14 cellular contexts compared by ENCODE assay signal in genomic region chr13:100544866-100545683, GRCh38. TPM values are rescaled to one million over a fixed set of nuclear protein-coding genes. Genes with fewer than 3 reads are reported as not detected.
DNase-seq lines count a peak whose midpoint lies in the region; ATAC-seq and TF ChIP-seq lines count a peak whose summit lies in the region.
"Had no signal": no experiment of that assay in that cellular context is flagged by ENCODE, and none has a peak within 500 bp of the region (broad histone marks: within the 10 kb centered on the region; RNA-seq: fewer than 3 reads in every experiment).

No MANE protein-coding gene starts in this region.

- 89% methylated on average over 22 of the region's 22 CpGs for WGBS in mesenchymal stem cell

- H3K14ac ChIP-seq in mesenchymal stem cell (ENCODE audit: low read length in 2 of 2) = peak overlapping the region in 1 of 2 experiments; percentile 44

- no peak overlapping the region for H2BK120ac ChIP-seq in mesenchymal stem cell (ENCODE audit: low read depth, low read length)

- no peaks in the 10 kb centered on the region for H3K9me3 ChIP-seq in right atrium auricular region
- H3K9me3 ChIP-seq in mesenchymal stem cell (ENCODE audit: control insufficient read depth, low read length) = no peaks in the 10 kb centered on the region
- no peaks in the 10 kb centered on the region for H3K9me3 ChIP-seq in vagina
- H3K9me3 ChIP-seq: A549 had no signal

- H3K4me1 ChIP-seq in right atrium auricular region = peaks cover 0 to 4% of the 10 kb centered on the region in 2 donors
- H3K4me1 ChIP-seq in mesenchymal stem cell (ENCODE audit: control insufficient read depth, insufficient read depth, low read depth, low read length) = peaks cover 31% of the 10 kb centered on the region
- H3K4me1 ChIP-seq in vagina = peaks cover 64% of the 10 kb centered on the region
- H3K4me1 ChIP-seq: A549 had no signal

- H4K8ac ChIP-seq in mesenchymal stem cell (ENCODE audit: low read length) = no peak overlapping the region

- TF ChIP-seq CTCF in right atrium auricular region (IDR thresholded peaks at IDR 0.05) = no peak
- peak; percentile 14 for TF ChIP-seq CTCF in epithelial cell of proximal tubule (conservative IDR thresholded peaks at IDR 0.05; ENCODE audit: low read depth, low read length)
- no peak for TF ChIP-seq CTCF in vagina (IDR thresholded peaks at IDR 0.05)

- TF ChIP-seq POLR2A in vagina (IDR thresholded peaks at IDR 0.05) = no peak

- H3K18ac ChIP-seq in mesenchymal stem cell (ENCODE audit: low read depth in 1 of 2, low read length in 2 of 2) = no peak overlapping the region

- H3K4me3 ChIP-seq in right atrium auricular region (no peak overlapping the region), epithelial cell of proximal tubule (ENCODE audit: low read depth, low read length) (no peak overlapping the region), mesenchymal stem cell (ENCODE audit: insufficient read depth in 1 of 2, low read depth in 1 of 2, low read length in 2 of 2) (no peak overlapping the region), vagina (no peak overlapping the region)
- H3K4me3 ChIP-seq: A549, PC-9 had no signal

- no peak overlapping the region for H2BK5ac ChIP-seq in mesenchymal stem cell (ENCODE audit: low read depth, low read length, poor library complexity, severe bottlenecking)

- no peak overlapping the region for H3K4me2 ChIP-seq in mesenchymal stem cell (ENCODE audit: low read length, poor library complexity, severe bottlenecking)
- H3K4me2 ChIP-seq: A549, PC-9 had no signal

- no peak overlapping the region for H3K23ac ChIP-seq in mesenchymal stem cell (ENCODE audit: low read length in 2 of 2)

- no peak for DNase-seq in Right ventricle myocardium inferior (ENCODE audit: missing footprints)
- no peak for DNase-seq in right atrium auricular region (ENCODE audit: low spot score)
- DNase-seq in epithelial cell of proximal tubule (ENCODE audit: low read depth) = no peak
- DNase-seq in mesenchymal stem cell = no peak
- DNase-seq in vagina (ENCODE audit: extremely low spot score in 2 of 2) = peak in 1 of 2 donors; percentile 88
- no peak for DNase-seq in SHP77 treated with DMSO at 0.1 percent for 48 hours (lab: John Stamatoyannopoulos, UW)
- no peak for DNase-seq in NCI-H146 treated with DMSO at 0.1 percent for 48 hours (lab: John Stamatoyannopoulos, UW; ENCODE audit: unreplicated experiment)
- DNase-seq: activated CD4-positive, alpha-beta T cell treated with anti-CD3 and anti-CD28 coated beads for 4 hours; COR-L47; PC-9; T-helper 1 cell had no signal

- no peaks in the 10 kb centered on the region for H3K36me3 ChIP-seq in right atrium auricular region
- peaks cover 0 to 9% of the 10 kb centered on the region in 2 experiments for H3K36me3 ChIP-seq in mesenchymal stem cell (ENCODE audit: control insufficient read depth in 1 of 2, insufficient read depth in 2 of 2, low read depth in 1 of 2, low read length in 2 of 2)
- H3K36me3 ChIP-seq in vagina = no peaks in the 10 kb centered on the region

- no peak overlapping the region for H4K91ac ChIP-seq in mesenchymal stem cell (ENCODE audit: low read length)

- H2AK5ac ChIP-seq in mesenchymal stem cell (ENCODE audit: low read length, severe bottlenecking) = peak overlapping the region; percentile 21

- intact Hi-C loops in Right ventricle myocardium inferior (cut with DNase I) (no loop called here), vagina (cut with DNase I) (no loop called here)

- H2AFZ ChIP-seq in mesenchymal stem cell (ENCODE audit: low read depth, low read length) = no peak overlapping the region
- H2AFZ ChIP-seq: PC-9 had no signal

- H2BK12ac ChIP-seq in mesenchymal stem cell (ENCODE audit: low read length in 2 of 2) = no peak overlapping the region

- H3K9ac ChIP-seq in mesenchymal stem cell (ENCODE audit: low read length) = no peak overlapping the region

- ATAC-seq in Right ventricle myocardium inferior (peak; percentile 71), HG02763 (IDR thresholded peaks at IDR 0.05; ENCODE audit: unreplicated experiment) (no peak)
- ATAC-seq: A549; natural killer cell treated with Interleukin-12 subunit alpha and Interleukin-12 subunit beta and Interleukin-15 and Interleukin-18, amount 100 ng/mL, for 72 hours had no signal

- H3K27ac ChIP-seq in right atrium auricular region = no peak overlapping the region
- H3K27ac ChIP-seq in mesenchymal stem cell (ENCODE audit: low read length, poor library complexity, severe bottlenecking) = peak overlapping the region; percentile 72
- H3K27ac ChIP-seq in vagina = peak overlapping the region; percentile 62
- H3K27ac ChIP-seq: A549, PC-9 had no signal

- no peak overlapping the region for H3K4ac ChIP-seq in mesenchymal stem cell (ENCODE audit: low read depth in 1 of 2, low read length in 2 of 2)

- H3K27me3 ChIP-seq in right atrium auricular region (no peaks in the 10 kb centered on the region), mesenchymal stem cell (ENCODE audit: control insufficient read depth in 1 of 2, insufficient read depth in 1 of 2, low read length in 2 of 2) (no peaks in the 10 kb centered on the region), vagina (no peaks in the 10 kb centered on the region)

- no peak overlapping the region for H2BK15ac ChIP-seq in mesenchymal stem cell (ENCODE audit: low read depth, poor library complexity, severe bottlenecking)

- peaks cover 8% of the 10 kb centered on the region for H3K79me1 ChIP-seq in mesenchymal stem cell (replicated peaks; ENCODE audit: low read length, poor library complexity, severe bottlenecking)

RNA-seq across cellular contexts. Expression of gene GGACT, which starts 43.5 kb away (rescaled TPM):
- total RNA-seq in Right ventricle myocardium inferior (1.4 TPM), right atrium auricular region (1 to 10 TPM; 1.4 TPM), epithelial cell of proximal tubule (3.6 and 5.2 TPM in 2 replicates), vagina (4.7 TPM)
- 3.8 TPM for polyA plus RNA-seq in mesenchymal stem cell (2013, experiment 1 of 2)
- 4.5 TPM for polyA plus RNA-seq in mesenchymal stem cell (2013, experiment 2 of 2)

Comparison
In these comparisons a context has a peak if more than half of its experiments do, and no peak if none do; other contexts are left out.
1. H3K27ac ChIP-seq: peak in mesenchymal stem cell (single experiment) and vagina (single experiment); none in right atrium auricular region (0 of 2).